Comparison of ENCODE assay signal across 1 cellular context in genomic region chr5:172772112-172772906, GRCh38.
TF ChIP-seq lines count a peak whose summit lies in the region.

No MANE protein-coding gene starts in this region.

TF ChIP-seq in HEK293, 187 proteins besides CTCF, POLR2A, EP300 and RAD21 (continued from another document and continues in another):
- TF ChIP-seq BCL6B (tag by site-specific recombination; IDR thresholded peaks at IDR 0.05) (no peak), ZNF366 (tag by site-specific recombination; conservative IDR thresholded peaks at IDR 0.05) (peak; percentile 69; the same call in 1 of the 2 replicates), ZSCAN30 (tag by site-specific recombination; IDR thresholded peaks at IDR 0.05) (0 out of 2 replicates have a peak, but pooled peaks have one; percentile 24), ZNF112 (tag by site-specific recombination; IDR thresholded peaks at IDR 0.05) (no peak), ZNF280C (tag by site-specific recombination; IDR thresholded peaks at IDR 0.05) (no peak), PRDM10 (tag by site-specific recombination; IDR thresholded peaks at IDR 0.05) (peak; percentile 85), SP3 (tag by site-specific recombination; IDR thresholded peaks at IDR 0.05) (peak; percentile 63), ZBTB21 (tag by site-specific recombination; IDR thresholded peaks at IDR 0.05) (peak; percentile 70; the same call in 1 of the 2 replicates), ZBTB6 (tag by site-specific recombination; IDR thresholded peaks at IDR 0.05) (0 out of 2 replicates have a peak, but pooled peaks have one; percentile 30), ZNF600 (tag by site-specific recombination; IDR thresholded peaks at IDR 0.05) (peak; percentile 93), ZNF26 (tag by site-specific recombination; IDR thresholded peaks at IDR 0.05) (no peak), ZSCAN16 (tag by site-specific recombination; IDR thresholded peaks at IDR 0.05) (0 out of 2 replicates have a peak, but pooled peaks have one; percentile 19), ZNF341 (tag by site-specific recombination; IDR thresholded peaks at IDR 0.05; ENCODE audit: low read depth) (peak; percentile 60; the same call in 1 of the 2 replicates), FEZF1 (tag by site-specific recombination; IDR thresholded peaks at IDR 0.05) (peak; percentile 68), KLF8 (tag by site-specific recombination; IDR thresholded peaks at IDR 0.05) (peak; percentile 60), ATF2 (tag by site-specific recombination; IDR thresholded peaks at IDR 0.05; ENCODE audit: low read depth) (peak; percentile 65; the same call in 1 of the 2 replicates), ZBTB26 (tag by site-specific recombination; optimal IDR thresholded peaks at IDR 0.05) (peak; percentile 53), ZNF548 (tag by site-specific recombination; IDR thresholded peaks at IDR 0.05) (no peak), ZNF394 (tag by site-specific recombination; IDR thresholded peaks at IDR 0.05; ENCODE audit: borderline replicate concordance) (peak; percentile 76), PRDM4 (tag by site-specific recombination; IDR thresholded peaks at IDR 0.05) (peak; percentile 60; the same call in 1 of the 2 replicates), ZNF23 (tag by site-specific recombination; IDR thresholded peaks at IDR 0.05; ENCODE audit: borderline replicate concordance) (no peak), ZNF692 (tag by site-specific recombination; IDR thresholded peaks at IDR 0.05) (peak; percentile 81), ZNF558 (tag by site-specific recombination; IDR thresholded peaks at IDR 0.05) (no peak; the same call in 1 of the 2 replicates), ZNF184 (tag by site-specific recombination; IDR thresholded peaks at IDR 0.05) (no peak), ZFP69B (tag by site-specific recombination; IDR thresholded peaks at IDR 0.05) (peak; percentile 65; the same call in 1 of the 2 replicates), HIC1 (tag by site-specific recombination; IDR thresholded peaks at IDR 0.05) (peak; percentile 75), ZNF560 (tag by site-specific recombination; IDR thresholded peaks at IDR 0.05; ENCODE audit: borderline replicate concordance) (no peak), INSM2 (tag by site-specific recombination; IDR thresholded peaks at IDR 0.05) (peak; percentile 45), YY1 (tag by site-specific recombination; IDR thresholded peaks at IDR 0.05) (no peak), KLF10 (tag by site-specific recombination; IDR thresholded peaks at IDR 0.05) (peak; percentile 81), SP7 (tag by site-specific recombination; IDR thresholded peaks at IDR 0.05) (peak; percentile 92)
